In genomic region chr22:50725597-50725996, GRCh38 we compare ENCODE assay signal across 35 cellular contexts. TPM values are rescaled to one million over a fixed set of nuclear protein-coding genes. Genes with fewer than 3 reads are reported as not detected.
"Had no signal": no experiment of that assay in that cellular context is flagged by ENCODE, and none has a peak within 500 bp of the region (broad histone marks: within the 10 kb centered on the region; RNA-seq: fewer than 3 reads in every experiment).

No MANE protein-coding gene starts in this region.

- H3K4me3 ChIP-seq: esophagus squamous epithelium, gastroesophageal sphincter had no signal

- H3K36me3 Mint-ChIP-seq: activated naive CD8-positive, alpha-beta T cell had no signal

- ATAC-seq: activated CD4-positive, CD25-positive, alpha-beta regulatory T cell treated with anti-CD3 and anti-CD28 coated beads, Interleukin-2, amount 50 U/mL, for 24 hours; activated CD8-positive, alpha-beta T cell treated with anti-CD3 and anti-CD28 coated beads for 36 hours; activated T-cell treated with anti-CD3 and anti-CD28 coated beads, Interleukin-2, amount 50 U/mL, for 4 hours; activated T-helper 17 cell treated with anti-CD3 and anti-CD28 coated beads, Interleukin-2, amount 50 U/mL, for 72 hours; effector memory CD8-positive, alpha-beta T cell; gastroesophageal sphincter; T-helper 17 cell had no signal

- H3K9me3 Mint-ChIP-seq: activated B cell treated with CpG ODN at 0.5 μM for 24 hours; activated CD8-positive, alpha-beta T cell treated with anti-CD3 and anti-CD28 coated beads for 36 hours; activated T-cell treated with anti-CD3 and anti-CD28 coated beads, Interleukin-2, amount 50 U/mL, for 4 hours; activated T-helper 17 cell treated with anti-CD3 and anti-CD28 coated beads, Interleukin-2, amount 50 U/mL, for 72 hours; effector memory CD8-positive, alpha-beta T cell; T-helper 2 cell treated with Interferon-gamma antibody and Interleukin-4, amounts not matched to agents 5 μg/mL and 100 μg/mL, for 36 hours had no signal

- H3K9me3 ChIP-seq: esophagus squamous epithelium, gastroesophageal sphincter had no signal

- H3K27me3 Mint-ChIP-seq: activated B cell treated with CpG ODN at 0.5 μM for 24 hours; activated CD8-positive, alpha-beta T cell treated with anti-CD3 and anti-CD28 coated beads for 36 hours; activated naive CD8-positive, alpha-beta T cell; activated T-helper 17 cell treated with anti-CD3 and anti-CD28 coated beads, Interleukin-2, amount 50 U/mL, for 72 hours had no signal

- H3K27ac Mint-ChIP-seq: activated B cell treated with CpG ODN at 0.5 μM for 24 hours; activated CD8-positive, alpha-beta T cell treated with anti-CD3 and anti-CD28 coated beads for 36 hours; activated naive CD8-positive, alpha-beta T cell; activated T-helper 17 cell treated with anti-CD3 and anti-CD28 coated beads, Interleukin-2, amount 50 U/mL, for 72 hours; effector memory CD8-positive, alpha-beta T cell; T-helper 17 cell; T-helper 2 cell treated with Interferon-gamma antibody and Interleukin-4, amounts not matched to agents 5 μg/mL and 100 μg/mL, for 36 hours had no signal

- H3K4me3 Mint-ChIP-seq: activated B cell treated with CpG ODN at 0.5 μM for 24 hours; activated CD8-positive, alpha-beta T cell treated with anti-CD3 and anti-CD28 coated beads for 36 hours; activated naive CD8-positive, alpha-beta T cell; activated T-cell treated with anti-CD3 and anti-CD28 coated beads, Interleukin-2, amount 50 U/mL, for 4 hours; activated T-helper 17 cell treated with anti-CD3 and anti-CD28 coated beads, Interleukin-2, amount 50 U/mL, for 72 hours; effector memory CD8-positive, alpha-beta T cell; T-helper 17 cell; T-helper 2 cell treated with Interferon-gamma antibody and Interleukin-4, amounts not matched to agents 5 μg/mL and 100 μg/mL, for 36 hours had no signal

- H3K4me1 Mint-ChIP-seq: activated T-helper 17 cell treated with anti-CD3 and anti-CD28 coated beads, Interleukin-2, amount 50 U/mL, for 72 hours had no signal

- DNase-seq: activated B cell treated with CpG ODN at 0.5 μM for 24 hours; activated CD4-positive, alpha-beta T cell treated with anti-CD3 and anti-CD28 coated beads for 48 hours; activated CD4-positive, alpha-beta T cell treated with anti-CD3 and anti-CD28 coated beads, Interleukin-2, amount 50 U/mL, for 1 hour; activated CD4-positive, alpha-beta T cell treated with anti-CD3 and anti-CD28 coated beads, Interleukin-2, amount 50 U/mL, for 48 hours; activated CD8-positive, alpha-beta memory T cell treated with anti-CD3 and anti-CD28 coated beads for 24 hours; activated CD8-positive, alpha-beta T cell treated with anti-CD3 and anti-CD28 coated beads for 36 hours; activated effector memory CD4-positive, alpha-beta T cell treated with Interleukin-2 at 50 U/mL for 16 hours; activated gamma-delta T cell treated with Interleukin-2 at 50 U/mL for 16 hours; activated naive CD4-positive, alpha-beta T cell treated with anti-CD3 and anti-CD28 coated beads, Interleukin-2, amount 50 U/mL, for 16 hours; activated naive CD4-positive, alpha-beta T cell treated with Interleukin-2 at 50 U/mL for 16 hours; activated T-cell treated with anti-CD3 and anti-CD28 coated beads, Interleukin-2, amount 50 U/mL, for 4 hours; amniotic stem cell; anterior cingulate cortex; brain microvascular endothelial cell; caudate nucleus; cortex of kidney; dermis blood vessel endothelial cell; effector CD4-positive, alpha-beta T cell; effector memory CD8-positive, alpha-beta T cell; esophagus squamous epithelium; foreskin melanocyte; T-helper 1 cell; T-helper 17 cell; T1000; WERI-Rb-1 had no signal

- H3K27ac ChIP-seq: brain microvascular endothelial cell, epithelial cell of prostate, esophagus squamous epithelium, gastroesophageal sphincter, WERI-Rb-1 had no signal

RNA-seq across cellular contexts. Expression of gene ACR, which starts 12.4 kb away (rescaled TPM):
- total RNA-seq: activated B cell treated with CpG ODN at 0.5 μM for 24 hours; activated CD8-positive, alpha-beta T cell treated with anti-CD3 and anti-CD28 coated beads for 36 hours; activated T-cell treated with anti-CD3 and anti-CD28 coated beads, Interleukin-2, amount 50 U/mL, for 4 hours; activated T-helper 17 cell treated with anti-CD3 and anti-CD28 coated beads, Interleukin-2, amount 50 U/mL, for 72 hours; astrocyte; bronchial epithelial cell; esophagus squamous epithelium; fibroblast of lung; fibroblast of villous mesenchyme; gastroesophageal sphincter; T-helper 17 cell had no signal
- polyA plus RNA-seq: fibroblast of lung had no signal

RNA-seq across cellular contexts. Expression of gene SHANK3, which starts 53.0 kb away (rescaled TPM):
- total RNA-seq: activated B cell treated with CpG ODN at 0.5 μM for 24 hours had no signal
